In the genomic region with DNA sequence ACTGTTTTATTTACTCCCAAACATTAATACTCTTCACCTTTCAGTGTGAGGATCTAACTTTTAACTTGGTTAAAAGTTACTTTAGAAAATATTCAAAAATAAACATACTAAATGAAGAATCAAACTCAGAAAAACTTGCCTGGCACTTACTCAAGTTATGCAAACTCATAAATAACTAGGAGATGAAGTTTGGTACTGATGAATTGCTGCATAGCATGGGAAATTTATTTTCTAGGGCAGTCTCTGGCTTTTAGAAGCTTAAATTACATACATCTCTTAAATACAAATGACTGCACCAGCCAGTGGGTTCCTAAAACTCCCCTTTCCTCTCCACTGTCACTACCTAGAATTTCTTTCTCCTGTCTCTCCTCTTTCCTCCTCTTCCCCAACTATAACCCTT, we compare ENCODE assay signal across 1 cellular context.
TF ChIP-seq lines count a peak whose summit lies in the region.

No MANE protein-coding gene starts in this region.

TF ChIP-seq in WTC11, 78 proteins besides CTCF, POLR2A, EP300 and RAD21 (continued from another document):
- TF ChIP-seq, protein P1, sequence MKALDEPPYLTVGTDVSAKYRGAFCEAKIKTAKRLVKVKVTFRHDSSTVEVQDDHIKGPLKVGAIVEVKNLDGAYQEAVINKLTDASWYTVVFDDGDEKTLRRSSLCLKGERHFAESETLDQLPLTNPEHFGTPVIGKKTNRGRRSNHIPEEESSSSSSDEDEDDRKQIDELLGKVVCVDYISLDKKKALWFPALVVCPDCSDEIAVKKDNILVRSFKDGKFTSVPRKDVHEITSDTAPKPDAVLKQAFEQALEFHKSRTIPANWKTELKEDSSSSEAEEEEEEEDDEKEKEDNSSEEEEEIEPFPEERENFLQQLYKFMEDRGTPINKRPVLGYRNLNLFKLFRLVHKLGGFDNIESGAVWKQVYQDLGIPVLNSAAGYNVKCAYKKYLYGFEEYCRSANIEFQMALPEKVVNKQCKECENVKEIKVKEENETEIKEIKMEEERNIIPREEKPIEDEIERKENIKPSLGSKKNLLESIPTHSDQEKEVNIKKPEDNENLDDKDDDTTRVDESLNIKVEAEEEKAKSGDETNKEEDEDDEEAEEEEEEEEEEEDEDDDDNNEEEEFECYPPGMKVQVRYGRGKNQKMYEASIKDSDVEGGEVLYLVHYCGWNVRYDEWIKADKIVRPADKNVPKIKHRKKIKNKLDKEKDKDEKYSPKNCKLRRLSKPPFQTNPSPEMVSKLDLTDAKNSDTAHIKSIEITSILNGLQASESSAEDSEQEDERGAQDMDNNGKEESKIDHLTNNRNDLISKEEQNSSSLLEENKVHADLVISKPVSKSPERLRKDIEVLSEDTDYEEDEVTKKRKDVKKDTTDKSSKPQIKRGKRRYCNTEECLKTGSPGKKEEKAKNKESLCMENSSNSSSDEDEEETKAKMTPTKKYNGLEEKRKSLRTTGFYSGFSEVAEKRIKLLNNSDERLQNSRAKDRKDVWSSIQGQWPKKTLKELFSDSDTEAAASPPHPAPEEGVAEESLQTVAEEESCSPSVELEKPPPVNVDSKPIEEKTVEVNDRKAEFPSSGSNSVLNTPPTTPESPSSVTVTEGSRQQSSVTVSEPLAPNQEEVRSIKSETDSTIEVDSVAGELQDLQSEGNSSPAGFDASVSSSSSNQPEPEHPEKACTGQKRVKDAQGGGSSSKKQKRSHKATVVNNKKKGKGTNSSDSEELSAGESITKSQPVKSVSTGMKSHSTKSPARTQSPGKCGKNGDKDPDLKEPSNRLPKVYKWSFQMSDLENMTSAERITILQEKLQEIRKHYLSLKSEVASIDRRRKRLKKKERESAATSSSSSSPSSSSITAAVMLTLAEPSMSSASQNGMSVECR (CRISPR knock-in tag; IDR thresholded peaks at IDR 0.05; ENCODE audit: borderline replicate concordance): no peak
